1 cellular context compared by ENCODE assay signal in the genomic region with DNA sequence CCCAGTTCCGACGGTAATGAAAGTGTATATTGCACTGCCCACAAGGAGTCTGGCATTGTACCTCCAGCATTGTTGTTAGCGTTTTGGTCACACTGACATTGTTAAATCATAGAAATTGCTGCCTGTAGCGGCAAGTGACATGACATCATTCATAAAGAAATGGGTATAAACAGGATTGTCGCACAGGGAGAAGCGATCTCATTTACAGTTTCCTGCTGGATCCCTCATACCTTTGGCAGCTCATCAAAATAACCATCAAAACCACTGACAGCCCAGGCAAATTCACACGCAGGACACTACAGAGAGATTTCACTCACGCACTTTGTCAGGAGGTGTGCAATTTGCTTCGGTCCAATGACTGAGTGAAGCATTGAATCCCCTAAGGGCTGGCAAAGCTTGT.
TF ChIP-seq lines count a peak whose summit lies in the region.

No MANE protein-coding gene starts in this region.

TF ChIP-seq in HEK293, 187 proteins besides CTCF, POLR2A, EP300 and RAD21 (continued from another document and continues in another):
- TF ChIP-seq, protein P1, sequence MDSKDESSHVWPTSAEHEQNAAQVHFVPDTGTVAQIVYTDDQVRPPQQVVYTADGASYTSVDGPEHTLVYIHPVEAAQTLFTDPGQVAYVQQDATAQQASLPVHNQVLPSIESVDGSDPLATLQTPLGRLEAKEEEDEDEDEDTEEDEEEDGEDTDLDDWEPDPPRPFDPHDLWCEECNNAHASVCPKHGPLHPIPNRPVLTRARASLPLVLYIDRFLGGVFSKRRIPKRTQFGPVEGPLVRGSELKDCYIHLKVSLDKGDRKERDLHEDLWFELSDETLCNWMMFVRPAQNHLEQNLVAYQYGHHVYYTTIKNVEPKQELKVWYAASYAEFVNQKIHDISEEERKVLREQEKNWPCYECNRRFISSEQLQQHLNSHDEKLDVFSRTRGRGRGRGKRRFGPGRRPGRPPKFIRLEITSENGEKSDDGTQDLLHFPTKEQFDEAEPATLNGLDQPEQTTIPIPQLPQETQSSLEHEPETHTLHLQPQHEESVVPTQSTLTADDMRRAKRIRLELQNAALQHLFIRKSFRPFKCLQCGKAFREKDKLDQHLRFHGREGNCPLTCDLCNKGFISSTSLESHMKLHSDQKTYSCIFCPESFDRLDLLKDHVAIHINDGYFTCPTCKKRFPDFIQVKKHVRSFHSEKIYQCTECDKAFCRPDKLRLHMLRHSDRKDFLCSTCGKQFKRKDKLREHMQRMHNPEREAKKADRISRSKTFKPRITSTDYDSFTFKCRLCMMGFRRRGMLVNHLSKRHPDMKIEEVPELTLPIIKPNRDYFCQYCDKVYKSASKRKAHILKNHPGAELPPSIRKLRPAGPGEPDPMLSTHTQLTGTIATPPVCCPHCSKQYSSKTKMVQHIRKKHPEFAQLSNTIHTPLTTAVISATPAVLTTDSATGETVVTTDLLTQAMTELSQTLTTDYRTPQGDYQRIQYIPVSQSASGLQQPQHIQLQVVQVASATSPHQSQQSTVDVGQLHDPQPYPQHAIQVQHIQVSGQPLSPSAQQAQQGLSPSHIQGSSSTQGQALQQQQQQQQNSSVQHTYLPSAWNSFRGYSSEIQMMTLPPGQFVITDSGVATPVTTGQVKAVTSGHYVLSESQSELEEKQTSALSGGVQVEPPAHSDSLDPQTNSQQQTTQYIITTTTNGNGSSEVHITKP (tag by site-specific recombination; IDR thresholded peaks at IDR 0.05), result peak; percentile 39
- no peak for TF ChIP-seq ZNF596 (tag by site-specific recombination; IDR thresholded peaks at IDR 0.05)
- no peak for TF ChIP-seq ZNF211 (tag by site-specific recombination; IDR thresholded peaks at IDR 0.05; ENCODE audit: low read depth)
- TF ChIP-seq ZEB2 (tag by site-specific recombination; IDR thresholded peaks at IDR 0.05), result peak; percentile 57; the same call in 1 of the 2 replicates
- TF ChIP-seq ZNF791 (tag by site-specific recombination; IDR thresholded peaks at IDR 0.05), result no peak
- TF ChIP-seq KLF1 (tag by site-specific recombination; IDR thresholded peaks at IDR 0.05), result no peak
- TF ChIP-seq ZNF792 (tag by site-specific recombination; IDR thresholded peaks at IDR 0.05), result no peak
- TF ChIP-seq, protein P2, sequence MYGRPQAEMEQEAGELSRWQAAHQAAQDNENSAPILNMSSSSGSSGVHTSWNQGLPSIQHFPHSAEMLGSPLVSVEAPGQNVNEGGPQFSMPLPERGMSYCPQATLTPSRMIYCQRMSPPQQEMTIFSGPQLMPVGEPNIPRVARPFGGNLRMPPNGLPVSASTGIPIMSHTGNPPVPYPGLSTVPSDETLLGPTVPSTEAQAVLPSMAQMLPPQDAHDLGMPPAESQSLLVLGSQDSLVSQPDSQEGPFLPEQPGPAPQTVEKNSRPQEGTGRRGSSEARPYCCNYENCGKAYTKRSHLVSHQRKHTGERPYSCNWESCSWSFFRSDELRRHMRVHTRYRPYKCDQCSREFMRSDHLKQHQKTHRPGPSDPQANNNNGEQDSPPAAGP (tag by site-specific recombination; IDR thresholded peaks at IDR 0.05), result no peak
- TF ChIP-seq ZNF707 (tag by site-specific recombination; IDR thresholded peaks at IDR 0.05), result no peak
- TF ChIP-seq, protein P3, sequence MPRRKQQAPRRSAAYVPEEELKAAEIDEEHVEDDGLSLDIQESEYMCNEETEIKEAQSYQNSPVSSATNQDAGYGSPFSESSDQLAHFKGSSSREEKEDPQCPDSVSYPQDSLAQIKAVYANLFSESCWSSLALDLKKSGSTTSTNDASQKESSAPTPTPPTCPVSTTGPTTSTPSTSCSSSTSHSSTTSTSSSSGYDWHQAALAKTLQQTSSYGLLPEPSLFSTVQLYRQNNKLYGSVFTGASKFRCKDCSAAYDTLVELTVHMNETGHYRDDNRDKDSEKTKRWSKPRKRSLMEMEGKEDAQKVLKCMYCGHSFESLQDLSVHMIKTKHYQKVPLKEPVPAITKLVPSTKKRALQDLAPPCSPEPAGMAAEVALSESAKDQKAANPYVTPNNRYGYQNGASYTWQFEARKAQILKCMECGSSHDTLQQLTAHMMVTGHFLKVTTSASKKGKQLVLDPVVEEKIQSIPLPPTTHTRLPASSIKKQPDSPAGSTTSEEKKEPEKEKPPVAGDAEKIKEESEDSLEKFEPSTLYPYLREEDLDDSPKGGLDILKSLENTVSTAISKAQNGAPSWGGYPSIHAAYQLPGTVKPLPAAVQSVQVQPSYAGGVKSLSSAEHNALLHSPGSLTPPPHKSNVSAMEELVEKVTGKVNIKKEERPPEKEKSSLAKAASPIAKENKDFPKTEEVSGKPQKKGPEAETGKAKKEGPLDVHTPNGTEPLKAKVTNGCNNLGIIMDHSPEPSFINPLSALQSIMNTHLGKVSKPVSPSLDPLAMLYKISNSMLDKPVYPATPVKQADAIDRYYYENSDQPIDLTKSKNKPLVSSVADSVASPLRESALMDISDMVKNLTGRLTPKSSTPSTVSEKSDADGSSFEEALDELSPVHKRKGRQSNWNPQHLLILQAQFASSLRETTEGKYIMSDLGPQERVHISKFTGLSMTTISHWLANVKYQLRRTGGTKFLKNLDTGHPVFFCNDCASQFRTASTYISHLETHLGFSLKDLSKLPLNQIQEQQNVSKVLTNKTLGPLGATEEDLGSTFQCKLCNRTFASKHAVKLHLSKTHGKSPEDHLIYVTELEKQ (tag by site-specific recombination; IDR thresholded peaks at IDR 0.05; ENCODE audit: borderline replicate concordance), result 0 out of 2 replicates have a peak, but pooled peaks have one; percentile 38
- peak; percentile 85 for TF ChIP-seq IKZF3 (tag by site-specific recombination; IDR thresholded peaks at IDR 0.05)
- TF ChIP-seq ZNF239 (tag by site-specific recombination; IDR thresholded peaks at IDR 0.05), result no peak
- TF ChIP-seq, protein P4, sequence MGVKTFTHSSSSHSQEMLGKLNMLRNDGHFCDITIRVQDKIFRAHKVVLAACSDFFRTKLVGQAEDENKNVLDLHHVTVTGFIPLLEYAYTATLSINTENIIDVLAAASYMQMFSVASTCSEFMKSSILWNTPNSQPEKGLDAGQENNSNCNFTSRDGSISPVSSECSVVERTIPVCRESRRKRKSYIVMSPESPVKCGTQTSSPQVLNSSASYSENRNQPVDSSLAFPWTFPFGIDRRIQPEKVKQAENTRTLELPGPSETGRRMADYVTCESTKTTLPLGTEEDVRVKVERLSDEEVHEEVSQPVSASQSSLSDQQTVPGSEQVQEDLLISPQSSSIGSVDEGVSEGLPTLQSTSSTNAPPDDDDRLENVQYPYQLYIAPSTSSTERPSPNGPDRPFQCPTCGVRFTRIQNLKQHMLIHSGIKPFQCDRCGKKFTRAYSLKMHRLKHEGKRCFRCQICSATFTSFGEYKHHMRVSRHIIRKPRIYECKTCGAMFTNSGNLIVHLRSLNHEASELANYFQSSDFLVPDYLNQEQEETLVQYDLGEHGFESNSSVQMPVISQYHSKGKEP (tag by site-specific recombination; IDR thresholded peaks at IDR 0.05), result peak; percentile 69
- TF ChIP-seq BCL11A (tag by site-specific recombination; IDR thresholded peaks at IDR 0.05; ENCODE audit: low read depth), result no peak
- TF ChIP-seq, protein P5, sequence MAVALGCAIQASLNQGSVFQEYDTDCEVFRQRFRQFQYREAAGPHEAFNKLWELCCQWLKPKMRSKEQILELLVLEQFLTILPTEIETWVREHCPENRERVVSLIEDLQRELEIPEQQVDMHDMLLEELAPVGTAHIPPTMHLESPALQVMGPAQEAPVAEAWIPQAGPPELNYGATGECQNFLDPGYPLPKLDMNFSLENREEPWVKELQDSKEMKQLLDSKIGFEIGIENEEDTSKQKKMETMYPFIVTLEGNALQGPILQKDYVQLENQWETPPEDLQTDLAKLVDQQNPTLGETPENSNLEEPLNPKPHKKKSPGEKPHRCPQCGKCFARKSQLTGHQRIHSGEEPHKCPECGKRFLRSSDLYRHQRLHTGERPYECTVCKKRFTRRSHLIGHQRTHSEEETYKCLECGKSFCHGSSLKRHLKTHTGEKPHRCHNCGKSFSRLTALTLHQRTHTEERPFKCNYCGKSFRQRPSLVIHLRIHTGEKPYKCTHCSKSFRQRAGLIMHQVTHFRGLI (tag by site-specific recombination; IDR thresholded peaks at IDR 0.05), result no peak
- TF ChIP-seq SCRT1 (tag by site-specific recombination; IDR thresholded peaks at IDR 0.05; ENCODE audit: borderline replicate concordance), result no peak
- TF ChIP-seq, protein P6, sequence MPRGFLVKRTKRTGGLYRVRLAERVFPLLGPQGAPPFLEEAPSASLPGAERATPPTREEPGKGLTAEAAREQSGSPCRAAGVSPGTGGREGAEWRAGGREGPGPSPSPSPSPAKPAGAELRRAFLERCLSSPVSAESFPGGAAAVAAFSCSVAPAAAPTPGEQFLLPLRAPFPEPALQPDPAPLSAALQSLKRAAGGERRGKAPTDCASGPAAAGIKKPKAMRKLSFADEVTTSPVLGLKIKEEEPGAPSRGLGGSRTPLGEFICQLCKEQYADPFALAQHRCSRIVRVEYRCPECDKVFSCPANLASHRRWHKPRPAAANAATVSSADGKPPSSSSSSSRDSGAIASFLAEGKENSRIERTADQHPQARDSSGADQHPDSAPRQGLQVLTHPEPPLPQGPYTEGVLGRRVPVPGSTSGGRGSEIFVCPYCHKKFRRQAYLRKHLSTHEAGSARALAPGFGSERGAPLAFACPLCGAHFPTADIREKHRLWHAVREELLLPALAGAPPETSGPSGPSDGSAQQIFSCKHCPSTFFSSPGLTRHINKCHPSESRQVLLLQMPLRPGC (tag by site-specific recombination; IDR thresholded peaks at IDR 0.05), result no peak
- no peak for TF ChIP-seq ZNF391 (tag by site-specific recombination; IDR thresholded peaks at IDR 0.05; ENCODE audit: borderline replicate concordance, low read depth)
- no peak for TF ChIP-seq REPIN1 (tag by site-specific recombination; IDR thresholded peaks at IDR 0.05; ENCODE audit: low read depth)
- TF ChIP-seq, protein P7, sequence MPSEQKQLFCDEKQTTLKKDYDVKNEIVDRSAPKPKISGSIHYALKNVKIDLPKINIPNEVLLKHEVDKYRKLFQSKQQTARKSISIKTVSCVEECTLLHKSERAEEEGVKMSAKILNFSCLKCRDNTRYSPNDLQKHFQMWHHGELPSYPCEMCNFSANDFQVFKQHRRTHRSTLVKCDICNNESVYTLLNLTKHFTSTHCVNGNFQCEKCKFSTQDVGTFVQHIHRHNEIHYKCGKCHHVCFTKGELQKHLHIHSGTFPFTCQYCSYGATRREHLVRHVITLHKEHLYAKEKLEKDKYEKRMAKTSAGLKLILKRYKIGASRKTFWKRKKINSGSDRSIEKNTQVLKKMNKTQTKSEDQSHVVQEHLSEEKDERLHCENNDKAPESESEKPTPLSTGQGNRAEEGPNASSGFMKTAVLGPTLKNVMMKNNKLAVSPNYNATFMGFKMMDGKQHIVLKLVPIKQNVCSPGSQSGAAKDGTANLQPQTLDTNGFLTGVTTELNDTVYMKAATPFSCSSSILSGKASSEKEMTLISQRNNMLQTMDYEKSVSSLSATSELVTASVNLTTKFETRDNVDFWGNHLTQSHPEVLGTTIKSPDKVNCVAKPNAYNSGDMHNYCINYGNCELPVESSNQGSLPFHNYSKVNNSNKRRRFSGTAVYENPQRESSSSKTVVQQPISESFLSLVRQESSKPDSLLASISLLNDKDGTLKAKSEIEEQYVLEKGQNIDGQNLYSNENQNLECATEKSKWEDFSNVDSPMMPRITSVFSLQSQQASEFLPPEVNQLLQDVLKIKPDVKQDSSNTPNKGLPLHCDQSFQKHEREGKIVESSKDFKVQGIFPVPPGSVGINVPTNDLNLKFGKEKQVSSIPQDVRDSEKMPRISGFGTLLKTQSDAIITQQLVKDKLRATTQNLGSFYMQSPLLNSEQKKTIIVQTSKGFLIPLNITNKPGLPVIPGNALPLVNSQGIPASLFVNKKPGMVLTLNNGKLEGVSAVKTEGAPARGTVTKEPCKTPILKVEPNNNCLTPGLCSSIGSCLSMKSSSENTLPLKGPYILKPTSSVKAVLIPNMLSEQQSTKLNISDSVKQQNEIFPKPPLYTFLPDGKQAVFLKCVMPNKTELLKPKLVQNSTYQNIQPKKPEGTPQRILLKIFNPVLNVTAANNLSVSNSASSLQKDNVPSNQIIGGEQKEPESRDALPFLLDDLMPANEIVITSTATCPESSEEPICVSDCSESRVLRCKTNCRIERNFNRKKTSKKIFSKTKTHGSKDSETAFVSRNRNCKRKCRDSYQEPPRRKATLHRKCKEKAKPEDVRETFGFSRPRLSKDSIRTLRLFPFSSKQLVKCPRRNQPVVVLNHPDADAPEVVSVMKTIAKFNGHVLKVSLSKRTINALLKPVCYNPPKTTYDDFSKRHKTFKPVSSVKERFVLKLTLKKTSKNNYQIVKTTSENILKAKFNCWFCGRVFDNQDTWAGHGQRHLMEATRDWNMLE (tag by site-specific recombination; conservative IDR thresholded peaks at IDR 0.05; ENCODE audit: low read depth), result no peak
- TF ChIP-seq, protein P8, sequence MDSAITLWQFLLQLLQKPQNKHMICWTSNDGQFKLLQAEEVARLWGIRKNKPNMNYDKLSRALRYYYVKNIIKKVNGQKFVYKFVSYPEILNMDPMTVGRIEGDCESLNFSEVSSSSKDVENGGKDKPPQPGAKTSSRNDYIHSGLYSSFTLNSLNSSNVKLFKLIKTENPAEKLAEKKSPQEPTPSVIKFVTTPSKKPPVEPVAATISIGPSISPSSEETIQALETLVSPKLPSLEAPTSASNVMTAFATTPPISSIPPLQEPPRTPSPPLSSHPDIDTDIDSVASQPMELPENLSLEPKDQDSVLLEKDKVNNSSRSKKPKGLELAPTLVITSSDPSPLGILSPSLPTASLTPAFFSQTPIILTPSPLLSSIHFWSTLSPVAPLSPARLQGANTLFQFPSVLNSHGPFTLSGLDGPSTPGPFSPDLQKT (IDR thresholded peaks at IDR 0.05; ENCODE audit: borderline replicate concordance, low read depth, low read length), result no peak
- TF ChIP-seq BCL11B (tag by site-specific recombination; IDR thresholded peaks at IDR 0.05; ENCODE audit: low read depth), result no peak
- no peak for TF ChIP-seq ZNF830 (tag by site-specific recombination; IDR thresholded peaks at IDR 0.05; ENCODE audit: low read depth)
- no peak for TF ChIP-seq ZNF350 (tag by site-specific recombination; IDR thresholded peaks at IDR 0.05)
- TF ChIP-seq ZBTB1 (tag by site-specific recombination; IDR thresholded peaks at IDR 0.05), result peak; percentile 11; the same call in 1 of the 2 replicates
- no peak for TF ChIP-seq PRDM1 (tag by site-specific recombination; IDR thresholded peaks at IDR 0.05)
- TF ChIP-seq, protein P9, sequence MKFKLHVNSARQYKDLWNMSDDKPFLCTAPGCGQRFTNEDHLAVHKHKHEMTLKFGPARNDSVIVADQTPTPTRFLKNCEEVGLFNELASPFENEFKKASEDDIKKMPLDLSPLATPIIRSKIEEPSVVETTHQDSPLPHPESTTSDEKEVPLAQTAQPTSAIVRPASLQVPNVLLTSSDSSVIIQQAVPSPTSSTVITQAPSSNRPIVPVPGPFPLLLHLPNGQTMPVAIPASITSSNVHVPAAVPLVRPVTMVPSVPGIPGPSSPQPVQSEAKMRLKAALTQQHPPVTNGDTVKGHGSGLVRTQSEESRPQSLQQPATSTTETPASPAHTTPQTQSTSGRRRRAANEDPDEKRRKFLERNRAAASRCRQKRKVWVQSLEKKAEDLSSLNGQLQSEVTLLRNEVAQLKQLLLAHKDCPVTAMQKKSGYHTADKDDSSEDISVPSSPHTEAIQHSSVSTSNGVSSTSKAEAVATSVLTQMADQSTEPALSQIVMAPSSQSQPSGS (tag by site-specific recombination; IDR thresholded peaks at IDR 0.05; ENCODE audit: low read depth), result peak; percentile 93
- no peak for TF ChIP-seq ZBTB48 (tag by site-specific recombination; IDR thresholded peaks at IDR 0.05)
- TF ChIP-seq ZNF560 (tag by site-specific recombination; IDR thresholded peaks at IDR 0.05; ENCODE audit: borderline replicate concordance), result no peak
